ENCODE assay signal across 7 cellular contexts in the genomic region with DNA sequence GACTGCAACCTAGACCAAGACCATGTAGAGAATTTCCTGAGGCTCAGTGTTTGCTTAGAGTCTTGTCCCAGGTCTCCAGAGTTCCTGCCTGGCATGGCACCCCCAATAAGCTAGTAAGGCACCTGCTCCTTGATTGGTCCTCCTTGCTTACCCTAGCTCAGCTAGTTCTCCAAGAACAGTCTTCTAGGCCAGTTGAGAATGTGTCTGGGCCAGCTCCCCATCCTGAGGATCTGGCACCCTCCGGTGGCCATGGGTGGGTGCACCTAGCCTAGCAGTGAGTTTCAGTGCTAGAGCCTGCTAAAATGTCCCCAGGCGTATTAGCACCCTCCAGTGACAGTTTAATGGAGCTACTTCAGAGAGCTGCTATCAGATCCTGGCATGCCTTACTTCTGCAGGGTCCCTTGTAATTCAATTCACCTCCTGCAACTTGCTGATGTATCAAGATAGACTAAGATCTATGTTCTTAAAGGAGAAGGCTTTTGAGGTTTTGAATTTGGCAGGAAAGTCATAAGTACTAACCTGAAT. TPM values are rescaled to one million over a fixed set of nuclear protein-coding genes. Genes with fewer than 3 reads are reported as not detected.
DNase-seq lines count a peak whose midpoint lies in the region; ATAC-seq and TF ChIP-seq lines count a peak whose summit lies in the region.

No MANE protein-coding gene starts in this region.

- DNase-seq in HuH-7.5 (ENCODE audit: low spot score) (peak; percentile 86), RKO (ENCODE audit: low spot score) (peak; percentile 84), iPS DF 4.7 (ENCODE audit: extremely low read depth, low spot score) (peak; percentile 81)
- DNase-seq in activated T-helper 2 cell treated with anti-CD3 and anti-CD28 coated beads, Interferon-gamma antibody, Interleukin-2, Interleukin-4, amounts not matched to agents 10 μg/mL and 5 μg/mL and 100 μg/mL, durations not matched to agents 14 hours and 24 hours and 36 hours (ENCODE audit: low spot score) = peak; percentile 66
- peak; percentile 2 for DNase-seq in stimulated activated CD8-positive, alpha-beta memory T cell treated with anti-CD3 and anti-CD28 coated beads, Interleukin-15, amount 100 ng/mL, for 1 hour (ENCODE audit: low read depth)

- peaks cover 5% of the 10 kb centered on the region for H3K4me1 Mint-ChIP-seq in activated T-helper 2 cell treated with anti-CD3 and anti-CD28 coated beads, Interferon-gamma antibody, Interleukin-2, Interleukin-4, amounts not matched to agents 10 μg/mL and 5 μg/mL and 100 μg/mL, durations not matched to agents 14 hours and 24 hours and 36 hours (ENCODE audit: low read depth)

- H3K36me3 Mint-ChIP-seq in activated T-helper 2 cell treated with anti-CD3 and anti-CD28 coated beads, Interferon-gamma antibody, Interleukin-2, Interleukin-4, amounts not matched to agents 10 μg/mL and 5 μg/mL and 100 μg/mL, durations not matched to agents 14 hours and 24 hours and 36 hours (ENCODE audit: low read depth) = no peaks in the 10 kb centered on the region

- H3K4me3 Mint-ChIP-seq in activated T-helper 2 cell treated with anti-CD3 and anti-CD28 coated beads, Interferon-gamma antibody, Interleukin-2, Interleukin-4, amounts not matched to agents 10 μg/mL and 5 μg/mL and 100 μg/mL, durations not matched to agents 14 hours and 24 hours and 36 hours (ENCODE audit: low read depth) = no peak overlapping the region

- H3K27me3 Mint-ChIP-seq in activated T-helper 2 cell treated with anti-CD3 and anti-CD28 coated beads, Interferon-gamma antibody, Interleukin-2, Interleukin-4, amounts not matched to agents 10 μg/mL and 5 μg/mL and 100 μg/mL, durations not matched to agents 14 hours and 24 hours and 36 hours (ENCODE audit: low read depth) = no peaks in the 10 kb centered on the region

- peak; percentile 99 for ATAC-seq in GM21723 (IDR thresholded peaks at IDR 0.05; ENCODE audit: unreplicated experiment)

- no peak overlapping the region for H3K27ac Mint-ChIP-seq in activated T-helper 2 cell treated with anti-CD3 and anti-CD28 coated beads, Interferon-gamma antibody, Interleukin-2, Interleukin-4, amounts not matched to agents 10 μg/mL and 5 μg/mL and 100 μg/mL, durations not matched to agents 14 hours and 24 hours and 36 hours

- intact Hi-C loops in activated T-helper 2 cell treated with anti-CD3 and anti-CD28 coated beads, Interferon-gamma antibody, Interleukin-2, Interleukin-4, amounts not matched to agents 10 μg/mL and 5 μg/mL and 100 μg/mL, durations not matched to agents 14 hours and 24 hours and 36 hours (cut with micrococcal nuclease) = loop anchor here (1.0 to 10.0 kb wide), 4 partner anchors 15 to 472 kb away; no protein-coding TSS in a partner anchor

- peak; percentile 89 for TF ChIP-seq CTCF in GM12801 (IDR thresholded peaks at IDR 0.05; ENCODE audit: extremely low read depth, insufficient read length)

- no peaks in the 10 kb centered on the region for H3K9me3 Mint-ChIP-seq in activated T-helper 2 cell treated with anti-CD3 and anti-CD28 coated beads, Interferon-gamma antibody, Interleukin-2, Interleukin-4, amounts not matched to agents 10 μg/mL and 5 μg/mL and 100 μg/mL, durations not matched to agents 14 hours and 24 hours and 36 hours

RNA-seq across cellular contexts. Expression of a gene that starts 44.4 kb away (rescaled TPM):
- 59.4 and 60.2 TPM in 2 replicates for total RNA-seq in activated T-helper 2 cell treated with anti-CD3 and anti-CD28 coated beads, Interferon-gamma antibody, Interleukin-2, Interleukin-4, amounts not matched to agents 10 μg/mL and 5 μg/mL and 100 μg/mL, durations not matched to agents 14 hours and 24 hours and 36 hours

Comparison
In these comparisons a context has a peak if more than half of its experiments do, and no peak if none do; other contexts are left out.
1. Peak in every context shown above with its lines: DNase-seq and ATAC-seq.
2. DNase-seq: peak in every context shown above with its lines; median percentile 86 in HuH-7.5; 84 in RKO; 81 in iPS DF 4.7; 66 in activated T-helper 2 cell treated with anti-CD3 and anti-CD28 coated beads, Interferon-gamma antibody, Interleukin-2, Interleukin-4, amounts not matched to agents 10 μg/mL and 5 μg/mL and 100 μg/mL, durations not matched to agents 14 hours and 24 hours and 36 hours; 2 in stimulated activated CD8-positive, alpha-beta memory T cell treated with anti-CD3 and anti-CD28 coated beads, Interleukin-15, amount 100 ng/mL, for 1 hour.